Comparison of ENCODE assay signal across 7 cellular contexts in the genomic region with DNA sequence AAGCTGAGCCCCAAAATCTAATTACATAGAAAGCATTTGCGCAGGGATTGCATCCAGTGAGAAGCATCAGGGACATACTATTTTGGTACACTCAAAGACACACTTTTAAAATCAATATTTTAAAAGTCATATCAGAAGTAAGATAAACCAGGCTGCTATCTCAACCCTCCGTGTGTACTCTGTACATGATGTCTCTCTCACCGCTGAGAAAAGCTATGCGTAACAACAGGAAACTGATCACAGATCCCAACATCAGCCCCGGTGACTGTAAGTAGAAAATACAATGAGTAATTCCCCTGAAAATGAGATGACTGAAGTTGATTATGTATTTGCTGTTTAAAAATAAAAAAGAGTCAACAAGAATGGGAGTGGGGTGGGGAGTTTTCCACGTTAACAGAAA.
DNase-seq lines count a peak whose midpoint lies in the region; ATAC-seq, FAIRE-seq and TF ChIP-seq lines count a peak whose summit lies in the region.
"Not testable (repeated sequence)": the region's sequence is repeated elsewhere in the genome, so short reads cannot be mapped to it uniquely, and the experiment has no call there.

No MANE protein-coding gene starts in this region.

- not testable (repeated sequence) for H3K4me3 ChIP-seq in K562

- not testable (repeated sequence) for TF ChIP-seq EP300 in K562 (IDR thresholded peaks at IDR 0.05; ENCODE audit: low read length)

- 0% methylated on average over 1 of the region's 6 CpGs for WGBS in K562 (ENCODE audit: insufficient coverage, low coverage, missing lambda C conversion rate)

- not testable (repeated sequence) for H3K4me1 ChIP-seq in K562 (replicated peaks in 1 of 2; ENCODE audit: control insufficient read depth in 2 of 2, insufficient read depth in 2 of 2, low read length in 2 of 2)

- H3K4me1 Mint-ChIP-seq in HFFc6 (ENCODE audit: low read depth), result peaks cover 30% of the 10 kb centered on the region
- H3K4me1 Mint-ChIP-seq in T-helper 1 cell treated with Interleukin-12 subunit alpha and Interleukin-12 subunit beta and Interleukin-4 antibody, amounts not matched to agents 30 μg/mL and 1 μg/mL, for 36 hours (ENCODE audit: low read depth), result peaks cover 10% of the 10 kb centered on the region
- H3K4me1 Mint-ChIP-seq in activated CD8-positive, alpha-beta T cell treated with anti-CD3 and anti-CD28 coated beads for 36 hours (ENCODE audit: low read depth); activated T-helper 17 cell treated with anti-CD3 and anti-CD28 coated beads, Interleukin-2, amount 50 U/mL, for 72 hours; memory B cell; stimulated activated effector memory CD8-positive, alpha-beta T cell treated with anti-CD3 and anti-CD28 coated beads, Interleukin-12 subunit alpha, Interleukin-12 subunit beta, amount 100 ng/mL, for 72 hours: not testable (repeated sequence)

- not testable (repeated sequence) for DNase-seq in HFFc6; activated CD8-positive, alpha-beta T cell treated with anti-CD3 and anti-CD28 coated beads for 36 hours; K562 (ENCODE audit: extremely low read depth in 1 of 4, low spot score in 3 of 4); memory B cell (ENCODE audit: low spot score in 2 of 2); stimulated activated effector memory CD8-positive, alpha-beta T cell treated with anti-CD3 and anti-CD28 coated beads, Interleukin-12 subunit alpha, Interleukin-12 subunit beta, amount 100 ng/mL, for 72 hours (ENCODE audit: low spot score in 2 of 2)

- H3K27ac Mint-ChIP-seq in HFFc6, result peak overlapping the region; percentile 45; the same call in 1 of the 2 replicates
- peak overlapping the region; percentile 36 for H3K27ac Mint-ChIP-seq in T-helper 1 cell treated with Interleukin-12 subunit alpha and Interleukin-12 subunit beta and Interleukin-4 antibody, amounts not matched to agents 30 μg/mL and 1 μg/mL, for 36 hours
- not testable (repeated sequence) for H3K27ac Mint-ChIP-seq in activated CD8-positive, alpha-beta T cell treated with anti-CD3 and anti-CD28 coated beads for 36 hours; activated T-helper 17 cell treated with anti-CD3 and anti-CD28 coated beads, Interleukin-2, amount 50 U/mL, for 72 hours; memory B cell; stimulated activated effector memory CD8-positive, alpha-beta T cell treated with anti-CD3 and anti-CD28 coated beads, Interleukin-12 subunit alpha, Interleukin-12 subunit beta, amount 100 ng/mL, for 72 hours

- H2AFZ ChIP-seq in K562 (ENCODE audit: low read depth, low read length), result not testable (repeated sequence)

- not testable (repeated sequence) for H3K36me3 Mint-ChIP-seq in HFFc6 (ENCODE audit: low read depth); T-helper 1 cell treated with Interleukin-12 subunit alpha and Interleukin-12 subunit beta and Interleukin-4 antibody, amounts not matched to agents 30 μg/mL and 1 μg/mL, for 36 hours (ENCODE audit: low read depth); activated CD8-positive, alpha-beta T cell treated with anti-CD3 and anti-CD28 coated beads for 36 hours (ENCODE audit: low read depth); activated T-helper 17 cell treated with anti-CD3 and anti-CD28 coated beads, Interleukin-2, amount 50 U/mL, for 72 hours (ENCODE audit: low read depth); memory B cell; stimulated activated effector memory CD8-positive, alpha-beta T cell treated with anti-CD3 and anti-CD28 coated beads, Interleukin-12 subunit alpha, Interleukin-12 subunit beta, amount 100 ng/mL, for 72 hours

- not testable (repeated sequence) for H3K36me3 ChIP-seq in K562 (ENCODE audit: control insufficient read depth, insufficient read depth, low read length)

- intact Hi-C loops in activated CD8-positive, alpha-beta T cell treated with anti-CD3 and anti-CD28 coated beads for 36 hours (cut with micrococcal nuclease); K562 (cut with micrococcal nuclease): not testable (repeated sequence)

- CTCF ChIA-PET in activated CD8-positive, alpha-beta T cell treated with anti-CD3 and anti-CD28 coated beads for 36 hours (lab: Charles Lee); K562 (lab: Yijun Ruan, JAX; ENCODE audit: low intra/inter-chr PET ratio): not testable (repeated sequence)

- peak overlapping the region; percentile 38; the same call in 1 of the 2 replicates for H3K4me3 Mint-ChIP-seq in HFFc6
- H3K4me3 Mint-ChIP-seq in T-helper 1 cell treated with Interleukin-12 subunit alpha and Interleukin-12 subunit beta and Interleukin-4 antibody, amounts not matched to agents 30 μg/mL and 1 μg/mL, for 36 hours; activated CD8-positive, alpha-beta T cell treated with anti-CD3 and anti-CD28 coated beads for 36 hours; activated T-helper 17 cell treated with anti-CD3 and anti-CD28 coated beads, Interleukin-2, amount 50 U/mL, for 72 hours; memory B cell; stimulated activated effector memory CD8-positive, alpha-beta T cell treated with anti-CD3 and anti-CD28 coated beads, Interleukin-12 subunit alpha, Interleukin-12 subunit beta, amount 100 ng/mL, for 72 hours: not testable (repeated sequence)

- H3K4me2 ChIP-seq in K562 (ENCODE audit: insufficient read depth, low read length), result not testable (repeated sequence)

- not testable (repeated sequence) for H3K27me3 ChIP-seq in K562 (ENCODE audit: control insufficient read depth in 2 of 2, insufficient read depth in 2 of 2, low read length in 2 of 2)

- not testable (repeated sequence) for H3K9me3 ChIP-seq in K562 (replicated peaks; ENCODE audit: control insufficient read depth, insufficient read depth, low read depth, low read length)

- in situ Hi-C loops in K562 (cut with MboI), result not testable (repeated sequence)

- not testable (repeated sequence) for H3K27me3 Mint-ChIP-seq in HFFc6 (ENCODE audit: insufficient read depth); T-helper 1 cell treated with Interleukin-12 subunit alpha and Interleukin-12 subunit beta and Interleukin-4 antibody, amounts not matched to agents 30 μg/mL and 1 μg/mL, for 36 hours (ENCODE audit: low read depth); activated CD8-positive, alpha-beta T cell treated with anti-CD3 and anti-CD28 coated beads for 36 hours; activated T-helper 17 cell treated with anti-CD3 and anti-CD28 coated beads, Interleukin-2, amount 50 U/mL, for 72 hours; memory B cell

- H3K79me2 ChIP-seq in K562 (ENCODE audit: control insufficient read depth, insufficient read depth, low read length), result peaks cover 34% of the 10 kb centered on the region

- H3K9me1 ChIP-seq in K562 (ENCODE audit: control insufficient read depth, insufficient read depth, low read length), result not testable (repeated sequence)

- peak; percentile 71 for ATAC-seq in activated CD8-positive, alpha-beta T cell treated with anti-CD3 and anti-CD28 coated beads for 36 hours
- ATAC-seq in activated T-helper 17 cell treated with anti-CD3 and anti-CD28 coated beads, Interleukin-2, amount 50 U/mL, for 72 hours (replicated peaks), result peak; percentile 86
- ATAC-seq in K562 (peak; percentile 19; the same call in 2 of the 3 replicates), memory B cell (ENCODE audit: low read depth) (peak; percentile 26)
- ATAC-seq in stimulated activated effector memory CD8-positive, alpha-beta T cell treated with anti-CD3 and anti-CD28 coated beads, Interleukin-12 subunit alpha, Interleukin-12 subunit beta, amount 100 ng/mL, for 72 hours, result peak; percentile 90

- not testable (repeated sequence) for H3K9me3 Mint-ChIP-seq in HFFc6; T-helper 1 cell treated with Interleukin-12 subunit alpha and Interleukin-12 subunit beta and Interleukin-4 antibody, amounts not matched to agents 30 μg/mL and 1 μg/mL, for 36 hours; activated CD8-positive, alpha-beta T cell treated with anti-CD3 and anti-CD28 coated beads for 36 hours; activated T-helper 17 cell treated with anti-CD3 and anti-CD28 coated beads, Interleukin-2, amount 50 U/mL, for 72 hours; memory B cell; stimulated activated effector memory CD8-positive, alpha-beta T cell treated with anti-CD3 and anti-CD28 coated beads, Interleukin-12 subunit alpha, Interleukin-12 subunit beta, amount 100 ng/mL, for 72 hours

- peak; percentile 59 for FAIRE-seq in K562 (lab: Jason Lieb, UNC)

- TF ChIP-seq POLR2A in K562 (conservative IDR thresholded peaks at IDR 0.05), result not testable (repeated sequence)

- not testable (repeated sequence) for H3K27ac ChIP-seq in K562 (ENCODE audit: extremely low read depth, low read depth, low read length)

- not testable (repeated sequence) for H4K20me1 ChIP-seq in K562 (replicated peaks; ENCODE audit: control insufficient read depth, insufficient read depth, low read length)

- not testable (repeated sequence) for BruUV-seq in K562 (replicated peaks; lab: Mats Ljungman, UMichigan)

- POLR2A ChIA-PET in activated CD8-positive, alpha-beta T cell treated with anti-CD3 and anti-CD28 coated beads for 36 hours (lab: Charles Lee); K562 (lab: Yijun Ruan, JAX): not testable (repeated sequence)

- not testable (repeated sequence) for H3K9ac ChIP-seq in K562 (ENCODE audit: insufficient read depth in 1 of 2, low read depth in 2 of 2, low read length in 2 of 2)

- not testable (repeated sequence) for TF ChIP-seq RAD21 in K562 (CRISPR knock-in tag; conservative IDR thresholded peaks at IDR 0.05 in 1 of 2, IDR thresholded peaks at IDR 0.05 in 1 of 2)

- TF ChIP-seq CTCF in HFFc6 (IDR thresholded peaks at IDR 0.05); activated CD8-positive, alpha-beta T cell treated with anti-CD3 and anti-CD28 coated beads for 36 hours (IDR thresholded peaks at IDR 0.05); K562 (IDR thresholded peaks at IDR 0.05 in 2 of 3, conservative IDR thresholded peaks at IDR 0.05 in 1 of 3; ENCODE audit: insufficient read depth in 2 of 3, low read depth in 1 of 3, low read length in 3 of 3): not testable (repeated sequence)

Comparison
In these comparisons a context has a peak if more than half of its experiments do, and no peak if none do; other contexts are left out.
1. ATAC-seq: peak in every context shown above with its lines; median percentile 90 in stimulated activated effector memory CD8-positive, alpha-beta T cell treated with anti-CD3 and anti-CD28 coated beads, Interleukin-12 subunit alpha, Interleukin-12 subunit beta, amount 100 ng/mL, for 72 hours; 86 in activated T-helper 17 cell treated with anti-CD3 and anti-CD28 coated beads, Interleukin-2, amount 50 U/mL, for 72 hours; 71 in activated CD8-positive, alpha-beta T cell treated with anti-CD3 and anti-CD28 coated beads for 36 hours; 26 in memory B cell; 19 in K562.